Comparison of ENCODE assay signal across 1 cellular context in genomic region chr12:124159655-124160054, GRCh38.
TF ChIP-seq lines count a peak whose summit lies in the region.

No MANE protein-coding gene starts in this region.

TF ChIP-seq in SK-N-SH, 30 proteins besides CTCF, POLR2A, EP300 and RAD21 (continued from another document):
- no peak for TF ChIP-seq YY1 (IDR thresholded peaks at IDR 0.05; ENCODE audit: low read depth)
- TF ChIP-seq GABPA (IDR thresholded peaks at IDR 0.05; ENCODE audit: low read depth), result no peak
- TF ChIP-seq MAX (IDR thresholded peaks at IDR 0.05; ENCODE audit: low read depth), result no peak
- no peak for TF ChIP-seq RFX5 (IDR thresholded peaks at IDR 0.05; ENCODE audit: low read length)
- no peak for TF ChIP-seq JUND (IDR thresholded peaks at IDR 0.05)
